1 cellular context compared by ENCODE assay signal in genomic region chr1:211675230-211676105, GRCh38.
TF ChIP-seq lines count a peak whose summit lies in the region.

TSS of gene NEK2 (minus strand) at chr1:211675621. CDS start at chr1:211675479, 142 bp downstream.

TF ChIP-seq in HEK293, 187 proteins besides CTCF, POLR2A, EP300 and RAD21 (continued from another document and continues in another):
- no peak for TF ChIP-seq ZNF624 (tag by site-specific recombination; IDR thresholded peaks at IDR 0.05)
- no peak; the same call in 1 of the 2 replicates for TF ChIP-seq FEZF1 (tag by site-specific recombination; IDR thresholded peaks at IDR 0.05)
- TF ChIP-seq ZNF776 (tag by site-specific recombination; IDR thresholded peaks at IDR 0.05; ENCODE audit: borderline replicate concordance): no peak
- peak; percentile 95 for TF ChIP-seq ZNF324 (tag by site-specific recombination; IDR thresholded peaks at IDR 0.05)
- no peak for TF ChIP-seq ZNF214 (tag by site-specific recombination; IDR thresholded peaks at IDR 0.05; ENCODE audit: borderline replicate concordance)
- peak; percentile 90 for TF ChIP-seq EGR2 (tag by site-specific recombination; IDR thresholded peaks at IDR 0.05; ENCODE audit: low read depth)
- TF ChIP-seq PRDM10 (tag by site-specific recombination; IDR thresholded peaks at IDR 0.05): peak; percentile 85
- no peak for TF ChIP-seq ZNF664 (tag by site-specific recombination; IDR thresholded peaks at IDR 0.05)
- TF ChIP-seq ZNF843 (tag by site-specific recombination; IDR thresholded peaks at IDR 0.05): 0 out of 2 replicates have a peak, but pooled peaks have one; percentile 26
- TF ChIP-seq ZNF785 (tag by site-specific recombination; IDR thresholded peaks at IDR 0.05): 0 out of 2 replicates have a peak, but pooled peaks have one; percentile 35
- TF ChIP-seq ZNF837 (tag by site-specific recombination; IDR thresholded peaks at IDR 0.05): no peak
- no peak for TF ChIP-seq ZNF132 (tag by site-specific recombination; IDR thresholded peaks at IDR 0.05; ENCODE audit: borderline replicate concordance)
- no peak for TF ChIP-seq ZNF155 (tag by site-specific recombination; IDR thresholded peaks at IDR 0.05)
- TF ChIP-seq ZNF621 (tag by site-specific recombination; IDR thresholded peaks at IDR 0.05): no peak
- TF ChIP-seq ZNF311 (tag by site-specific recombination; IDR thresholded peaks at IDR 0.05; ENCODE audit: borderline replicate concordance): no peak
- 0 out of 2 replicates have a peak, but pooled peaks have one; percentile 33 for TF ChIP-seq ZNF146 (tag by site-specific recombination; IDR thresholded peaks at IDR 0.05)
- TF ChIP-seq PRDM6 (tag by site-specific recombination; IDR thresholded peaks at IDR 0.05): no peak
- TF ChIP-seq GLIS1 (tag by site-specific recombination; IDR thresholded peaks at IDR 0.05): peak; percentile 58; the same call in 1 of the 2 replicates
- 0 out of 2 replicates have a peak, but pooled peaks have one; percentile 10 for TF ChIP-seq ZNF596 (tag by site-specific recombination; IDR thresholded peaks at IDR 0.05)
- no peak for TF ChIP-seq ZNF221 (tag by site-specific recombination; IDR thresholded peaks at IDR 0.05; ENCODE audit: borderline replicate concordance)
- TF ChIP-seq YY2 (tag by site-specific recombination; IDR thresholded peaks at IDR 0.05): no peak
- TF ChIP-seq ZBTB17 (tag by site-specific recombination; IDR thresholded peaks at IDR 0.05): peak; percentile 87
- TF ChIP-seq ZFP41 (tag by site-specific recombination; IDR thresholded peaks at IDR 0.05; ENCODE audit: borderline replicate concordance): no peak
- no peak for TF ChIP-seq ZNF433 (tag by site-specific recombination; IDR thresholded peaks at IDR 0.05; ENCODE audit: low read depth)
- TF ChIP-seq ZNF791 (tag by site-specific recombination; IDR thresholded peaks at IDR 0.05): no peak
- peak; percentile 84 for TF ChIP-seq SCRT1 (tag by site-specific recombination; IDR thresholded peaks at IDR 0.05; ENCODE audit: borderline replicate concordance)
- peak; percentile 15; the same call in 1 of the 2 replicates for TF ChIP-seq ZNF449 (tag by site-specific recombination; IDR thresholded peaks at IDR 0.05)
- peak; percentile 74 for TF ChIP-seq ZNF561 (tag by site-specific recombination; IDR thresholded peaks at IDR 0.05; ENCODE audit: borderline replicate concordance)
- TF ChIP-seq ZNF362 (tag by site-specific recombination; IDR thresholded peaks at IDR 0.05): no peak
- TF ChIP-seq ZNF211 (tag by site-specific recombination; IDR thresholded peaks at IDR 0.05; ENCODE audit: low read depth): no peak
- no peak for TF ChIP-seq ZNF175 (tag by site-specific recombination; IDR thresholded peaks at IDR 0.05)
- no peak for TF ChIP-seq OVOL3 (tag by site-specific recombination; IDR thresholded peaks at IDR 0.05)
- peak; percentile 91 for TF ChIP-seq ZNF24 (tag by site-specific recombination; IDR thresholded peaks at IDR 0.05)
- peak; percentile 89 for TF ChIP-seq ZNF76 (tag by site-specific recombination; IDR thresholded peaks at IDR 0.05; ENCODE audit: borderline replicate concordance, low read depth)
- no peak; the same call in 1 of the 2 replicates for TF ChIP-seq OSR2 (tag by site-specific recombination; IDR thresholded peaks at IDR 0.05)
- peak; percentile 91 for TF ChIP-seq ZNF692 (tag by site-specific recombination; IDR thresholded peaks at IDR 0.05)
- TF ChIP-seq ZNF660 (tag by site-specific recombination; IDR thresholded peaks at IDR 0.05): peak; percentile 80
- no peak for TF ChIP-seq ZNF830 (tag by site-specific recombination; IDR thresholded peaks at IDR 0.05; ENCODE audit: low read depth)
- peak; percentile 77; the same call in 1 of the 2 replicates for TF ChIP-seq TSHZ1 (tag by site-specific recombination; IDR thresholded peaks at IDR 0.05; ENCODE audit: borderline replicate concordance)
- no peak for TF ChIP-seq ZNF677 (tag by site-specific recombination; IDR thresholded peaks at IDR 0.05)
- no peak for TF ChIP-seq ZNF549 (tag by site-specific recombination; IDR thresholded peaks at IDR 0.05)
- TF ChIP-seq WT1 (tag by site-specific recombination; IDR thresholded peaks at IDR 0.05): peak; percentile 44
- no peak for TF ChIP-seq ZNF626 (tag by site-specific recombination; IDR thresholded peaks at IDR 0.05)
- TF ChIP-seq ZNF114 (tag by site-specific recombination; IDR thresholded peaks at IDR 0.05): no peak
- TF ChIP-seq ZNF501 (tag by site-specific recombination; IDR thresholded peaks at IDR 0.05): peak; percentile 75
- TF ChIP-seq ZFHX2 (tag by site-specific recombination; conservative IDR thresholded peaks at IDR 0.05): peak; percentile 91
- TF ChIP-seq YY1 (tag by site-specific recombination; IDR thresholded peaks at IDR 0.05): 0 out of 2 replicates have a peak, but pooled peaks have one; percentile 17
- TF ChIP-seq ZNF548 (tag by site-specific recombination; IDR thresholded peaks at IDR 0.05): no peak
- no peak; the same call in 1 of the 2 replicates for TF ChIP-seq HIC1 (tag by site-specific recombination; IDR thresholded peaks at IDR 0.05)
- TF ChIP-seq GFI1B (tag by site-specific recombination; IDR thresholded peaks at IDR 0.05): no peak
- no peak for TF ChIP-seq AEBP2 (tag by site-specific recombination; IDR thresholded peaks at IDR 0.05; ENCODE audit: borderline replicate concordance)
- TF ChIP-seq ZNF558 (tag by site-specific recombination; IDR thresholded peaks at IDR 0.05): peak; percentile 52; the same call in 1 of the 2 replicates
- no peak for TF ChIP-seq ZNF571 (tag by site-specific recombination; IDR thresholded peaks at IDR 0.05)
- TF ChIP-seq SP2 (tag by site-specific recombination; IDR thresholded peaks at IDR 0.05): peak; percentile 86
